In the genomic region with DNA sequence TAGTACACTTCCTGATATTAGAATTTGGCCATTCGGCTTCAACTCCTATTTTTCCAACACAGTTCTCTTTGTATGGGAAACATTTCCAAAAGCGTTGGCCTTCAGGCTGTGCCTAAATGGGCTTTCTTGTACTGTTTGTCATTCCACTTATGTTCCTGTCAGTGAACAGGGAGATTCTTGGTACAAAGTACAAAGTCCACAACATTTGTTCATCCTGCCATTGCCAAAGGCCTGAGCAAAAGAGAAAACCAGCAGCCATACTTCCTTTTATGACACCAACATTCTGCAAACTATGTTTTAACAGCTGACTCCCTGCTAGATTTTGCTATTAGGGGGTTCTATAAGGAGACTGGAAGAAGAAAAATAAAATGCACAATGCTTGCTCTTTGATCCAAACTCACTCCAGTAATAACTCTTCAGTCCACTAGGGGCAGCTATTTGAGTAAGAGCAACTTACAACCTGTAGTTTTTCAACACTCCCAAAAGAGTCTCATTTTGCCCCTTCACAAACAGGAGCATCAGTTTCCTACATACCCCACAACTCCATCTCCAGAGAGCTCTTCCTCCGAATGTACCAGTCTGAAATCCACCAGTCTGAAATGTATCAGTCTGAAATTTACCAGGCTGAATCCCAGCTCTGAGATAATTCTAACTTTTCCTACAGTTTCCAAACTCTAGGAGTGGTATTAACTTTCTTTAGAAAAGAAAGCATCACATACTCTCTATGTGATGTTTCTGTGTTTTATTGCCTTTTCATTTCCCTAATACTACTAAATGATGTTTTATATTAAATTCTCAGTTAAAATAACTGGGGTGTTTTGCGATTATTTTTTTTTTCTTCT, we compare ENCODE assay signal across 8 cellular contexts.
A peak's percentile ranks its signal among the peaks of the same experiment; 100 is the strongest.
DNase-seq lines count a peak whose midpoint lies in the region; ATAC-seq and TF ChIP-seq lines count a peak whose summit lies in the region.

No MANE protein-coding gene starts in this region.

- H3K4me3 ChIP-seq in epithelial cell of proximal tubule (ENCODE audit: low read depth, low read length): no peak overlapping the region

- H3K36me3 Mint-ChIP-seq in activated CD8-positive, alpha-beta memory T cell treated with anti-CD3 and anti-CD28 coated beads, Interleukin-2, amount 10 ng/mL, durations not matched to agents 7 days and 5 days: no peaks in the 10 kb centered on the region

- peak; percentile 71 for TF ChIP-seq CTCF in epithelial cell of proximal tubule (conservative IDR thresholded peaks at IDR 0.05; ENCODE audit: low read depth, low read length)

- H3K9me3 Mint-ChIP-seq in activated CD8-positive, alpha-beta memory T cell treated with anti-CD3 and anti-CD28 coated beads, Interleukin-2, amount 10 ng/mL, durations not matched to agents 7 days and 5 days (ENCODE audit: low read depth): peaks cover 9% of the 10 kb centered on the region

- no peak overlapping the region for H3K27ac Mint-ChIP-seq in activated CD8-positive, alpha-beta memory T cell treated with anti-CD3 and anti-CD28 coated beads, Interleukin-2, amount 10 ng/mL, durations not matched to agents 7 days and 5 days

- H3K27me3 Mint-ChIP-seq in activated CD8-positive, alpha-beta memory T cell treated with anti-CD3 and anti-CD28 coated beads, Interleukin-2, amount 10 ng/mL, durations not matched to agents 7 days and 5 days: no peaks in the 10 kb centered on the region

- no peak overlapping the region for H3K4me3 Mint-ChIP-seq in activated CD8-positive, alpha-beta memory T cell treated with anti-CD3 and anti-CD28 coated beads, Interleukin-2, amount 10 ng/mL, durations not matched to agents 7 days and 5 days

- DNase-seq in AG08395 (ENCODE audit: low spot score): peak; percentile 26
- DNase-seq in NAMALWA (ENCODE audit: low spot score): peak; percentile 53
- peak; percentile 31 for DNase-seq in epithelial cell of proximal tubule (ENCODE audit: low read depth)
- no peak for DNase-seq in activated effector memory CD4-positive, alpha-beta T cell treated with Interleukin-2 at 50 U/mL for 16 hours
- no peak for DNase-seq in cerebellum (ENCODE audit: low spot score)
- no peak for DNase-seq in activated CD8-positive, alpha-beta memory T cell treated with anti-CD3 and anti-CD28 coated beads, Interleukin-2, amount 10 ng/mL, durations not matched to agents 7 days and 5 days

- H3K4me1 Mint-ChIP-seq in activated CD8-positive, alpha-beta memory T cell treated with anti-CD3 and anti-CD28 coated beads, Interleukin-2, amount 10 ng/mL, durations not matched to agents 7 days and 5 days: no peaks in the 10 kb centered on the region

- CTCF ChIA-PET in activated CD8-positive, alpha-beta memory T cell treated with anti-CD3 and anti-CD28 coated beads, Interleukin-2, amount 10 ng/mL, durations not matched to agents 7 days and 5 days (lab: Charles Lee): interaction anchor here (0.9 kb wide), 1 partner anchor 12 kb away, joined by 3 read pairs; no protein-coding TSS in a partner anchor

- peak; percentile 71 for ATAC-seq in GM19455 (IDR thresholded peaks at IDR 0.05; ENCODE audit: unreplicated experiment)
- no peak for ATAC-seq in HG02970 (IDR thresholded peaks at IDR 0.05; ENCODE audit: low FRiP score, unreplicated experiment)
- no peak for ATAC-seq in activated CD8-positive, alpha-beta memory T cell treated with anti-CD3 and anti-CD28 coated beads, Interleukin-2, amount 10 ng/mL, durations not matched to agents 7 days and 5 days

Comparison
In these comparisons a context has a peak if more than half of its experiments do, and no peak if none do; other contexts are left out.
1. DNase-seq: peak in AG08395 (single experiment), NAMALWA (single experiment) and epithelial cell of proximal tubule (single experiment); none in activated effector memory CD4-positive, alpha-beta T cell treated with Interleukin-2 at 50 U/mL for 16 hours (single experiment), cerebellum (single experiment) and activated CD8-positive, alpha-beta memory T cell treated with anti-CD3 and anti-CD28 coated beads, Interleukin-2, amount 10 ng/mL, durations not matched to agents 7 days and 5 days (single experiment).